ENCODE assay signal across 16 cellular contexts in the genomic region with DNA sequence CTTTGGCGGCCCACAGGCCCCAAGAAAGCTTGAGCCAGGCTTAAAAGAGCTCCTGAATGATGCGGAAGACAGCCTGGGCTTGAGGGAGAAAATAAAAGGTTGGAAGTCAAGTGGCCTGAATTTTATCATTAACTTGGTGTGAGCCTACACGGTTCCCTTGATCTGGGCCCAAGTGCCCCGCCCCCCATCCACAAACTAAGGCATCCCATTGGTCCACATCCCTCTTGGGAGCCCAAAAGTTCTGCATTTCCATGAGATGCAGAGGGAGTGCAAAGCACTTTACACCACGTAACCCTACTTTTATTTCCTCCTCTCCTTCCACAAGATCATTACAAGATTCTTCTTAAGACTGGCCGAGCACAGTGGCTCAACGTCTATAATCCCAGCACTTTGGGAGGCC.
"Had no signal": no experiment of that assay in that cellular context is flagged by ENCODE, and none has a peak within 500 bp of the region (broad histone marks: within the 10 kb centered on the region; RNA-seq: fewer than 3 reads in every experiment).

No MANE protein-coding gene starts in this region.

- H3K27ac Mint-ChIP-seq: activated CD4-positive, alpha-beta memory T cell treated with anti-CD3 and anti-CD28 coated beads, Interleukin-2, amount 10 ng/mL, durations not matched to agents 7 days and 5 days; activated CD4-positive, alpha-beta T cell treated with anti-CD3 and anti-CD28 coated beads for 36 hours; activated naive CD4-positive, alpha-beta T cell treated with anti-CD3 and anti-CD28 coated beads for 36 hours; mesothelial cell of epicardium; natural killer cell treated with Interleukin-12 subunit alpha and Interleukin-12 subunit beta and Interleukin-15 and Interleukin-18, amount 100 ng/mL, for 72 hours; T-helper 2 cell treated with Interferon-gamma antibody and Interleukin-4, amounts not matched to agents 5 μg/mL and 100 μg/mL, for 36 hours had no signal

- H3K36me3 Mint-ChIP-seq: natural killer cell treated with Interleukin-12 subunit alpha and Interleukin-12 subunit beta and Interleukin-15 and Interleukin-18, amount 100 ng/mL, for 72 hours had no signal

- H3K4me1 ChIP-seq: upper lobe of right lung had no signal

- H3K36me3 ChIP-seq: brain microvascular endothelial cell, upper lobe of right lung had no signal

- H3K27ac ChIP-seq: brain microvascular endothelial cell, coronary artery, upper lobe of right lung had no signal

- ATAC-seq: activated CD4-positive, alpha-beta T cell treated with anti-CD3 and anti-CD28 coated beads for 36 hours; left colon; natural killer cell treated with Interleukin-12 subunit alpha and Interleukin-12 subunit beta and Interleukin-15 and Interleukin-18, amount 100 ng/mL, for 72 hours; upper lobe of right lung had no signal

- H3K9me3 ChIP-seq: upper lobe of right lung had no signal

- DNase-seq: activated CD4-positive, alpha-beta memory T cell treated with anti-CD3 and anti-CD28 coated beads, Interleukin-2, amount 10 ng/mL, durations not matched to agents 7 days and 5 days; activated CD4-positive, alpha-beta T cell treated with anti-CD3 and anti-CD28 coated beads for 36 hours; activated naive CD4-positive, alpha-beta T cell treated with anti-CD3 and anti-CD28 coated beads for 36 hours; activated T-cell treated with anti-CD3 and anti-CD28 coated beads, Interleukin-2, amount 50 U/mL, for 1 hour; brain microvascular endothelial cell; erythroblast; foreskin melanocyte; left colon; nucleus accumbens; stimulated activated naive CD4-positive, alpha-beta T cell; upper lobe of right lung had no signal

- H3K4me1 Mint-ChIP-seq: activated CD4-positive, alpha-beta memory T cell treated with anti-CD3 and anti-CD28 coated beads, Interleukin-2, amount 10 ng/mL, durations not matched to agents 7 days and 5 days; activated CD4-positive, alpha-beta T cell treated with anti-CD3 and anti-CD28 coated beads for 36 hours; central memory CD8-positive, alpha-beta T cell had no signal

- H3K4me3 Mint-ChIP-seq: activated CD4-positive, alpha-beta memory T cell treated with anti-CD3 and anti-CD28 coated beads, Interleukin-2, amount 10 ng/mL, durations not matched to agents 7 days and 5 days; activated CD4-positive, alpha-beta T cell treated with anti-CD3 and anti-CD28 coated beads for 36 hours; activated naive CD4-positive, alpha-beta T cell treated with anti-CD3 and anti-CD28 coated beads for 36 hours; central memory CD8-positive, alpha-beta T cell; mesothelial cell of epicardium; natural killer cell treated with Interleukin-12 subunit alpha and Interleukin-12 subunit beta and Interleukin-15 and Interleukin-18, amount 100 ng/mL, for 72 hours; T-helper 2 cell treated with Interferon-gamma antibody and Interleukin-4, amounts not matched to agents 5 μg/mL and 100 μg/mL, for 36 hours had no signal

- H3K27me3 ChIP-seq: brain microvascular endothelial cell, upper lobe of right lung had no signal

- H3K27me3 Mint-ChIP-seq: activated CD4-positive, alpha-beta memory T cell treated with anti-CD3 and anti-CD28 coated beads, Interleukin-2, amount 10 ng/mL, durations not matched to agents 7 days and 5 days; central memory CD8-positive, alpha-beta T cell had no signal

- H3K9me3 Mint-ChIP-seq: activated naive CD4-positive, alpha-beta T cell treated with anti-CD3 and anti-CD28 coated beads for 36 hours; mesothelial cell of epicardium; natural killer cell treated with Interleukin-12 subunit alpha and Interleukin-12 subunit beta and Interleukin-15 and Interleukin-18, amount 100 ng/mL, for 72 hours had no signal

- H3K4me3 ChIP-seq: coronary artery, upper lobe of right lung had no signal
